In the genomic region with DNA sequence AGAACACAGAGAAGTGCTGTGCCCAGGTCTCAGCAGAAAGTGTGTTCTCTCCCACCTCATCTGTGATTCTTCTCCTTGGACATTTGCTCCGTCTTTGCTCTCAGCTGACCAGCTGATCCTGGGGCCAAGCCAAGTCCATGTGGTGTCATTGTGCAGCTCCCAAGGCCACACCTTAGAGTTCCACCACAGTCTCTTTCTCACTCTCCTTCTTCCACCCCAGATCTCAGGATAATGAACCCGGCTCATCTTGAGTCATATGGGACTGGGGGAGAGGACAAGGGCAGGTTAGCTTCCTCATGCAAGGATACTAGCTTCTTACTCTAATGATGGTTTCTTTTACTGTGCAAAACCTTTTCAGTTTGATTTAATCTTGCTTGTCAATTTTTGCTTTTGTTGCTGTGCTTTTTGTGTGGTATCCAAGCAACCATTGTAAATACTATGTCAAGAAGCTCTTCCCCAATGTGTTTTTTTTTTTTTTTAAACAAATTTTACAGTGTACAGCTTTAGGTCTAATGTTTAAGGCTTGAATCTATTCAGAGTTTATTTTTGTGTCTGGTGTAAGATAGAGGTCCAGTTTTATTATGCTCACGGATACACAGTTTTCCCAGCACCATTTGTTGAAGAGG, we compare ENCODE assay signal across 15 cellular contexts.
DNase-seq lines count a peak whose midpoint lies in the region; ATAC-seq and TF ChIP-seq lines count a peak whose summit lies in the region.
"Had no signal": no experiment of that assay in that cellular context is flagged by ENCODE, and none has a peak within 500 bp of the region (broad histone marks: within the 10 kb centered on the region; RNA-seq: fewer than 3 reads in every experiment).

No MANE protein-coding gene starts in this region.

- no peak overlapping the region for H2BK120ac ChIP-seq in H9 (ENCODE audit: low read depth, low read length, poor library complexity, severe bottlenecking)

- H3K36me3 Mint-ChIP-seq in MCF 10A (ENCODE audit: insufficient read depth, unreplicated experiment) (no peaks in the 10 kb centered on the region), H9 (ENCODE audit: insufficient read depth in 1 of 3, low read depth in 3 of 3) (peaks cover 15 to 21% (median 17%) of the 10 kb centered on the region in 3 experiments; a peak in 6 of 7 replicates)
- peaks cover 70% of the 10 kb centered on the region for H3K36me3 Mint-ChIP-seq in T-helper 2 cell treated with Interferon-gamma antibody and Interleukin-4, amounts not matched to agents 5 μg/mL and 100 μg/mL, for 36 hours (ENCODE audit: low read depth)
- H3K36me3 Mint-ChIP-seq in activated naive CD8-positive, alpha-beta T cell treated with anti-CD3 and anti-CD28 coated beads, Interleukin-2, amount 50 U/mL, for 24 hours (ENCODE audit: low read depth): peaks cover 44% of the 10 kb centered on the region

- no peak overlapping the region for H3K14ac ChIP-seq in H9 (ENCODE audit: insufficient read depth, low read length)

- H2BK15ac ChIP-seq in H9 (ENCODE audit: low read depth, low read length): no peak overlapping the region

- H3K9ac ChIP-seq in H9 (ENCODE audit: extremely low read depth, insufficient read length, low read length): no peak overlapping the region

- CTCF ChIA-PET in MCF 10A (lab: Yijun Ruan, JAX): interaction anchor here (0.6 kb wide), 2 partner anchors 130 to 207 kb away, joined by 3 to 4 read pairs; no protein-coding TSS in a partner anchor

- no peak overlapping the region for H2BK12ac ChIP-seq in H9 (ENCODE audit: insufficient read length, low read depth, low read length)

- H3K4me3 Mint-ChIP-seq in MCF 10A (ENCODE audit: unreplicated experiment) (no peak overlapping the region), H9 (no peak overlapping the region)
- H3K4me3 Mint-ChIP-seq in T-helper 2 cell treated with Interferon-gamma antibody and Interleukin-4, amounts not matched to agents 5 μg/mL and 100 μg/mL, for 36 hours: no peak overlapping the region
- H3K4me3 Mint-ChIP-seq in activated naive CD8-positive, alpha-beta T cell treated with anti-CD3 and anti-CD28 coated beads, Interleukin-2, amount 50 U/mL, for 24 hours: no peak overlapping the region

- no peak overlapping the region for H3T11ph ChIP-seq in H9 (ENCODE audit: low read length)

- TF ChIP-seq POLR2A in breast epithelium (IDR thresholded peaks at IDR 0.05): no peak

- no CpG with 5 or more reads among the region's 3 CpGs for WGBS in H9 (ENCODE audit: extremely low coverage, insufficient read length, low lambda C conversion rate)

- H3K4me3 ChIP-seq in breast epithelium: no peak overlapping the region
- H3K4me3 ChIP-seq: SJSA1 had no signal

- no peaks in the 10 kb centered on the region for H3K36me3 ChIP-seq in breast epithelium

- H3K4me2 ChIP-seq in H9 (ENCODE audit: insufficient read depth, insufficient read length, low read length): no peak overlapping the region

- intact Hi-C loops in MCF 10A (cut with micrococcal nuclease): no loop called here
- intact Hi-C loops in breast epithelium (cut with DNase I; ENCODE audit: low total_unique reads): no loop called here

- H4K8ac ChIP-seq in H9 (replicated peaks; ENCODE audit: insufficient read length, low read depth, low read length): no peak overlapping the region

- DNase-seq in MCF 10A (ENCODE audit: unreplicated experiment): peak; percentile 8
- DNase-seq in breast epithelium (ENCODE audit: low spot score in 2 of 2): no peak
- DNase-seq in T-helper 2 cell treated with Interferon-gamma antibody and Interleukin-4, amounts not matched to agents 5 μg/mL and 100 μg/mL, for 36 hours (ENCODE audit: low spot score): no peak
- DNase-seq in foreskin keratinocyte: peak in 1 of 2 donors; percentile 30
- DNase-seq in stromal cell of bone marrow (ENCODE audit: low read depth): peak; percentile 9
- no peak for DNase-seq in activated naive CD8-positive, alpha-beta T cell treated with anti-CD3 and anti-CD28 coated beads, Interleukin-2, amount 50 U/mL, for 24 hours
- no peak for DNase-seq in Kasumi-1 (lab: John Stamatoyannopoulos, UW)
- DNase-seq in H9: no peak
- DNase-seq: activated CD4-positive, CD25-positive, alpha-beta regulatory T cell; AML-193; GF-D8; NCI-H1092 treated with DMSO at 0.1 percent for 48 hours; NCI-H526 treated with DMSO at 0.1 percent for 48 hours; stimulated activated CD4-positive, alpha-beta T cell treated with anti-CD3 and anti-CD28 coated beads, Interleukin-15, amount 100 ng/mL, for 24 hours had no signal

- no peaks in the 10 kb centered on the region for H3K9me3 Mint-ChIP-seq in MCF 10A (ENCODE audit: unreplicated experiment)
- no peaks in the 10 kb centered on the region for H3K9me3 Mint-ChIP-seq in T-helper 2 cell treated with Interferon-gamma antibody and Interleukin-4, amounts not matched to agents 5 μg/mL and 100 μg/mL, for 36 hours
- H3K9me3 Mint-ChIP-seq in activated naive CD8-positive, alpha-beta T cell treated with anti-CD3 and anti-CD28 coated beads, Interleukin-2, amount 50 U/mL, for 24 hours: no peaks in the 10 kb centered on the region
- no peaks in the 10 kb centered on the region for H3K9me3 Mint-ChIP-seq in H9

- H3K23me2 ChIP-seq in H9 (ENCODE audit: insufficient read length, low read depth, low read length, poor library complexity, severe bottlenecking): no peaks in the 10 kb centered on the region

- H4K20me1 ChIP-seq in H9 (ENCODE audit: control insufficient read depth, insufficient read depth, insufficient read length): no peaks in the 10 kb centered on the region

- H3K9me3 ChIP-seq in breast epithelium (no peaks in the 10 kb centered on the region), H9 (ENCODE audit: control insufficient read depth, low read depth, low read length) (no peaks in the 10 kb centered on the region)
- H3K9me3 ChIP-seq: SJSA1 had no signal

- no peaks in the 10 kb centered on the region for H3K79me2 ChIP-seq in H9 (ENCODE audit: insufficient read depth, low read length)

- H3K4me1 ChIP-seq in breast epithelium: no peaks in the 10 kb centered on the region
- no peaks in the 10 kb centered on the region for H3K4me1 ChIP-seq in foreskin keratinocyte
- H3K4me1 ChIP-seq in H9 (ENCODE audit: insufficient read depth, low read length): no peaks in the 10 kb centered on the region
- H3K4me1 ChIP-seq: SJSA1 had no signal

- H3K27ac ChIP-seq in breast epithelium (no peak overlapping the region), foreskin keratinocyte (no peak overlapping the region), H9 (ENCODE audit: insufficient read length, low read depth, low read length) (no peak overlapping the region)
- H3K27ac ChIP-seq: SJSA1 had no signal

- H2BK5ac ChIP-seq in H9 (ENCODE audit: insufficient read length, low read length): no peak overlapping the region

- H3K79me1 ChIP-seq in H9 (ENCODE audit: insufficient read depth, low read depth, low read length, poor library complexity, severe bottlenecking): no peaks in the 10 kb centered on the region

- H3K27me3 ChIP-seq in breast epithelium: no peaks in the 10 kb centered on the region
- no peaks in the 10 kb centered on the region for H3K27me3 ChIP-seq in foreskin keratinocyte
- H3K27me3 ChIP-seq in H9 (ENCODE audit: insufficient read depth, low read length): no peaks in the 10 kb centered on the region
- H3K27me3 ChIP-seq: SJSA1 had no signal

- no peak overlapping the region for H4K5ac ChIP-seq in H9 (ENCODE audit: insufficient read length, low read depth, low read length)

- H2AK5ac ChIP-seq in H9 (ENCODE audit: insufficient read length, low read length): no peak overlapping the region

- no peak overlapping the region for H3K56ac ChIP-seq in H9 (ENCODE audit: insufficient read length, low read depth, low read length)

- H3K27ac Mint-ChIP-seq in MCF 10A (ENCODE audit: low read depth, unreplicated experiment) (no peak overlapping the region), H9 (peak overlapping the region in 1 of 3 experiments; percentile 52; a peak in 1 of 7 replicates)
- peak overlapping the region; percentile 36 for H3K27ac Mint-ChIP-seq in T-helper 2 cell treated with Interferon-gamma antibody and Interleukin-4, amounts not matched to agents 5 μg/mL and 100 μg/mL, for 36 hours
- no peak overlapping the region for H3K27ac Mint-ChIP-seq in activated naive CD8-positive, alpha-beta T cell treated with anti-CD3 and anti-CD28 coated beads, Interleukin-2, amount 50 U/mL, for 24 hours

- H3K4me1 Mint-ChIP-seq in MCF 10A (ENCODE audit: insufficient read depth, unreplicated experiment): no peaks in the 10 kb centered on the region
- H3K4me1 Mint-ChIP-seq in T-helper 2 cell treated with Interferon-gamma antibody and Interleukin-4, amounts not matched to agents 5 μg/mL and 100 μg/mL, for 36 hours (ENCODE audit: low read depth): peaks cover 6% of the 10 kb centered on the region
- no peaks in the 10 kb centered on the region for H3K4me1 Mint-ChIP-seq in activated naive CD8-positive, alpha-beta T cell treated with anti-CD3 and anti-CD28 coated beads, Interleukin-2, amount 50 U/mL, for 24 hours
- H3K4me1 Mint-ChIP-seq in H9: no peaks in the 10 kb centered on the region

- no peak overlapping the region for H4K91ac ChIP-seq in H9 (ENCODE audit: insufficient read length, low read depth, low read length)

- H2BK20ac ChIP-seq in H9 (ENCODE audit: low read depth, low read length, poor library complexity, severe bottlenecking): no peak overlapping the region

- no peak overlapping the region for H3K23ac ChIP-seq in H9 (ENCODE audit: insufficient read length, low read depth, low read length)

- no peak overlapping the region for H3K4ac ChIP-seq in H9 (ENCODE audit: low read depth, low read length)

- no peak overlapping the region for H2AFZ ChIP-seq in H9 (ENCODE audit: low read length)

- no peak overlapping the region for H3K18ac ChIP-seq in H9 (ENCODE audit: insufficient read length, low read depth, low read length)

- POLR2A ChIA-PET in MCF 10A (lab: Yijun Ruan, JAX): interaction anchor here (0.7 to 1.2 kb wide), 3 partner anchors 8 to 397 kb away, joined by 3 to 4 read pairs (median 3); no protein-coding TSS in a partner anchor

- peak; percentile 59 for ATAC-seq in foreskin keratinocyte
- no peak for ATAC-seq in activated naive CD8-positive, alpha-beta T cell treated with anti-CD3 and anti-CD28 coated beads, Interleukin-2, amount 50 U/mL, for 24 hours

- TF ChIP-seq CTCF in MCF 10A (IDR thresholded peaks at IDR 0.05; ENCODE audit: unreplicated experiment) (no peak), breast epithelium (IDR thresholded peaks at IDR 0.05) (no peak), foreskin keratinocyte (conservative IDR thresholded peaks at IDR 0.05) (no peak), H9 (conservative IDR thresholded peaks at IDR 0.05) (no peak)

- no TSS peak for BruUV-seq in MCF 10A (replicated peaks; lab: Mats Ljungman, UMichigan)

- H3K27me3 Mint-ChIP-seq in MCF 10A (ENCODE audit: insufficient read depth, unreplicated experiment): no peaks in the 10 kb centered on the region
- no peaks in the 10 kb centered on the region for H3K27me3 Mint-ChIP-seq in T-helper 2 cell treated with Interferon-gamma antibody and Interleukin-4, amounts not matched to agents 5 μg/mL and 100 μg/mL, for 36 hours (ENCODE audit: low read depth)
- no peaks in the 10 kb centered on the region for H3K27me3 Mint-ChIP-seq in activated naive CD8-positive, alpha-beta T cell treated with anti-CD3 and anti-CD28 coated beads, Interleukin-2, amount 50 U/mL, for 24 hours
- no peaks in the 10 kb centered on the region for H3K27me3 Mint-ChIP-seq in H9 (ENCODE audit: low read depth)

Comparison
In these comparisons a context has a peak if more than half of its experiments do, and no peak if none do; other contexts are left out.
1. DNase-seq: peak in MCF 10A (single experiment) and stromal cell of bone marrow (single experiment); none in breast epithelium (0 of 2), T-helper 2 cell treated with Interferon-gamma antibody and Interleukin-4, amounts not matched to agents 5 μg/mL and 100 μg/mL, for 36 hours (single experiment), activated naive CD8-positive, alpha-beta T cell treated with anti-CD3 and anti-CD28 coated beads, Interleukin-2, amount 50 U/mL, for 24 hours (single experiment), Kasumi-1 (0 of 2) and H9 (single experiment).